In genomic region chr5:128020012-128020411, GRCh38 we compare ENCODE assay signal across 8 cellular contexts.
"Had no signal": no experiment of that assay in that cellular context is flagged by ENCODE, and none has a peak within 500 bp of the region (broad histone marks: within the 10 kb centered on the region; RNA-seq: fewer than 3 reads in every experiment).

No MANE protein-coding gene starts in this region.

- H3K9me3 Mint-ChIP-seq: GM23338, H9, IgD-negative memory B cell had no signal

- H3K4me2 ChIP-seq: GM23338 had no signal

- H3K27ac ChIP-seq: HL-60 had no signal

- H3K4me3 Mint-ChIP-seq: GM23338, H9, IgD-negative memory B cell had no signal

- H3K27ac Mint-ChIP-seq: GM23338, H9, IgD-negative memory B cell had no signal

- H3K4me1 Mint-ChIP-seq: H9, IgD-negative memory B cell had no signal

- ATAC-seq: GM23338 had no signal

- H3K27me3 Mint-ChIP-seq: IgD-negative memory B cell had no signal

- H3K4me3 ChIP-seq: GM23338 had no signal

- DNase-seq: H9, HCEC 1CT, KBM-7 had no signal

- FAIRE-seq: H1, H54 had no signal

- H2AFZ ChIP-seq: GM23338 had no signal
